In the genomic region with DNA sequence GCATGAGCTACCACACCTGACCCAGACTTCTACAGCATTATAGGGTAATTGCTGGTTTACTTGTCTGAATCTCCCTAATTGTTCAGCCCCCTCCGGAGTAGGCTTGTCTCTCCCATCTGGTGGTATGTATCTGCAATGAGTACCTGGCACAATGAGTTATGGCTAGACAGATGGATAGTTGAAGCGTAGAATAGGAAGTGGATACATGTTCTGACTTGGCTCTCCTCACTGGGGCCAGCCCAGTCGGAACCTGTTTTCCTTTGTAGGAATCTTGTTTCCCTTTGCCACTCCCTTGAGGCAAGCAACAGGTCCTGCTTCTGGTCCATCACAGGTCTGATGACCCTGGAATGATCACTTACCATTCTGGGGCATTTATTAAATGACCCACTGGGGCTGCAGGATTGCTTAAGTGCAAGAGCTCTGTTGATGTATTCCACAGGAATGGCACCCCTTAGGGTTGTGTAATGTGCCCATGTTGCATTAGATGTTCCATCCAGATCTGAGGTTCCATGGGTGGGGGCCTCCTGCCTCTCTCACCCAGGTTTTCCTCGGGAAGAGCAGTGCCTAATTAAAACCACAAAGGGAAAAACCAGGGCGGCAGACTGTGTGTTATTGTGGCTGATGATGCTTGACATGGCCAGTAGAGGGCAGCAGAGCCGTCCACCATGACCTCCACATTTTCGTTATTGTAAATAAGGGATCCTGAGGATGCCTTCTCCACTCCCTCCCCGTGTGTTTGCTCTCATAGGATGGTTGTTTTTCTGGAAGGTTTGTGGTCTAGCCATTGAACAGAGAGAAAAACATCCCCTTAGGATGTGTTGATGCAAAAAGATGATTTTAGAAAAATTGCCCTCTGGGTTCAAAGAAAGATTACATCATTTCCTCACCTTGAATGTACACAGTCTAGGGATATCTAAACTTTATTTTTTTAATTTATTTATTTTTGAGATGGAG, we compare ENCODE assay signal across 2 cellular contexts.
TF ChIP-seq lines count a peak whose summit lies in the region.

No MANE protein-coding gene starts in this region.

TF ChIP-seq in GM23338, 12 proteins besides CTCF, POLR2A, EP300 and RAD21:
- TF ChIP-seq POLR2AphosphoS5 (IDR thresholded peaks at IDR 0.05; ENCODE audit: low read depth): no peak
- TF ChIP-seq CREB1 (CRISPR knock-in tag; IDR thresholded peaks at IDR 0.05; ENCODE audit: low read depth): 0 out of 2 replicates have a peak, but pooled peaks have one; percentile 36
TF ChIP-seq in GM23338: peak in this region for 1.

TF ChIP-seq in HepG2, 621 proteins besides CTCF, POLR2A, EP300 and RAD21 (continues in another document):
- TF ChIP-seq ZNF577 (CRISPR knock-in tag; IDR thresholded peaks at IDR 0.05; ENCODE audit: borderline replicate concordance, low read depth) (no peak), ZSCAN31 (CRISPR knock-in tag; IDR thresholded peaks at IDR 0.05; ENCODE audit: low read depth) (no peak), SNAI1 (CRISPR knock-in tag; IDR thresholded peaks at IDR 0.05; ENCODE audit: borderline replicate concordance) (no peak), FOXA3 (CRISPR knock-in tag; IDR thresholded peaks at IDR 0.05) (peak; percentile 94), ZNF143 (CRISPR knock-in tag; IDR thresholded peaks at IDR 0.05) (no peak), SATB2 (CRISPR knock-in tag; IDR thresholded peaks at IDR 0.05) (no peak), SIN3B (IDR thresholded peaks at IDR 0.05; ENCODE audit: low read length) (no peak), ZNF616 (CRISPR knock-in tag; IDR thresholded peaks at IDR 0.05; ENCODE audit: low read depth) (no peak), MXI1 (IDR thresholded peaks at IDR 0.05; ENCODE audit: borderline replicate concordance, low read depth, low read length) (no peak), NCOR1 (IDR thresholded peaks at IDR 0.05; ENCODE audit: borderline replicate concordance, low read length) (no peak), ZNF20 (CRISPR knock-in tag; IDR thresholded peaks at IDR 0.05) (no peak), MATR3 (CRISPR knock-in tag; IDR thresholded peaks at IDR 0.05) (no peak), TP53 (CRISPR knock-in tag; conservative IDR thresholded peaks at IDR 0.05) (no peak), SMC3 (IDR thresholded peaks at IDR 0.05; ENCODE audit: low read length) (peak; percentile 91), ZNF777 (CRISPR knock-in tag; IDR thresholded peaks at IDR 0.05) (no peak), ZSCAN25 (CRISPR knock-in tag; IDR thresholded peaks at IDR 0.05) (no peak), ZNF674 (CRISPR knock-in tag; IDR thresholded peaks at IDR 0.05; ENCODE audit: low read depth) (no peak), ARID2 (CRISPR knock-in tag; IDR thresholded peaks at IDR 0.05; ENCODE audit: borderline replicate concordance) (no peak), HHEX (CRISPR knock-in tag; IDR thresholded peaks at IDR 0.05) (no peak), YEATS4 (CRISPR knock-in tag; IDR thresholded peaks at IDR 0.05; ENCODE audit: borderline replicate concordance) (no peak), ZNF280B (CRISPR knock-in tag; IDR thresholded peaks at IDR 0.05; ENCODE audit: borderline replicate concordance) (no peak), CHD2 (IDR thresholded peaks at IDR 0.05; ENCODE audit: low read depth, low read length) (no peak), ZEB1 (IDR thresholded peaks at IDR 0.05; ENCODE audit: insufficient replicate concordance, low read depth) (no peak), HES4 (CRISPR knock-in tag; IDR thresholded peaks at IDR 0.05; ENCODE audit: borderline replicate concordance) (no peak), ZNF101 (CRISPR knock-in tag; IDR thresholded peaks at IDR 0.05; ENCODE audit: borderline replicate concordance, low read depth) (no peak), NFIB (CRISPR knock-in tag; IDR thresholded peaks at IDR 0.05; ENCODE audit: borderline replicate concordance) (no peak), MYC (CRISPR knock-in tag; IDR thresholded peaks at IDR 0.05; ENCODE audit: borderline replicate concordance) (no peak), FOXK1 (CRISPR knock-in tag; IDR thresholded peaks at IDR 0.05; ENCODE audit: borderline replicate concordance, low read depth) (peak; percentile 75; the same call in 1 of the 2 replicates), ZNF275 (CRISPR knock-in tag; IDR thresholded peaks at IDR 0.05; ENCODE audit: borderline replicate concordance) (no peak), KLF11 (CRISPR knock-in tag; IDR thresholded peaks at IDR 0.05) (no peak), KLF6 (CRISPR knock-in tag; IDR thresholded peaks at IDR 0.05) (no peak), ZNF124 (CRISPR knock-in tag; IDR thresholded peaks at IDR 0.05) (0 out of 2 replicates have a peak, but pooled peaks have one; percentile 29), FOXO1 (CRISPR knock-in tag; IDR thresholded peaks at IDR 0.05) (peak; percentile 65; the same call in 1 of the 2 replicates), ZKSCAN1 (IDR thresholded peaks at IDR 0.05; ENCODE audit: low read length) (no peak), BRD4 (CRISPR knock-in tag; IDR thresholded peaks at IDR 0.05) (no peak), FOXK2 (IDR thresholded peaks at IDR 0.05) (peak; percentile 58; the same call in 1 of the 2 replicates), NBN (conservative IDR thresholded peaks at IDR 0.05) (no peak), GPN1 (CRISPR knock-in tag; IDR thresholded peaks at IDR 0.05; ENCODE audit: borderline replicate concordance) (no peak), CBX5 (CRISPR knock-in tag; IDR thresholded peaks at IDR 0.05; ENCODE audit: borderline replicate concordance) (0 out of 2 replicates have a peak, but pooled peaks have one; percentile 26), ZGPAT (CRISPR knock-in tag; IDR thresholded peaks at IDR 0.05) (no peak)
- TF ChIP-seq, protein P1, sequence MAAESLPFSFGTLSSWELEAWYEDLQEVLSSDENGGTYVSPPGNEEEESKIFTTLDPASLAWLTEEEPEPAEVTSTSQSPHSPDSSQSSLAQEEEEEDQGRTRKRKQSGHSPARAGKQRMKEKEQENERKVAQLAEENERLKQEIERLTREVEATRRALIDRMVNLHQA (CRISPR knock-in tag; IDR thresholded peaks at IDR 0.05): no peak
- TF ChIP-seq, protein P2, sequence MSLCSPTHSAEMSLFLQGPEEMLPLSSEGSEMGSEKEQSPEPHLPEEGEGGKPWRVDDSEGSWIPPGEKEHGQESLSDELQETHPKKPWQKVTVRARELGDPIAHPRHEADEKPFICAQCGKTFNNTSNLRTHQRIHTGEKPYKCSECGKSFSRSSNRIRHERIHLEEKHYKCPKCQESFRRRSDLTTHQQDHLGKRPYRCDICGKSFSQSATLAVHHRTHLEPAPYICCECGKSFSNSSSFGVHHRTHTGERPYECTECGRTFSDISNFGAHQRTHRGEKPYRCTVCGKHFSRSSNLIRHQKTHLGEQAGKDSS (CRISPR knock-in tag; IDR thresholded peaks at IDR 0.05; ENCODE audit: borderline replicate concordance, low read depth): no peak
- TF ChIP-seq, protein P3, sequence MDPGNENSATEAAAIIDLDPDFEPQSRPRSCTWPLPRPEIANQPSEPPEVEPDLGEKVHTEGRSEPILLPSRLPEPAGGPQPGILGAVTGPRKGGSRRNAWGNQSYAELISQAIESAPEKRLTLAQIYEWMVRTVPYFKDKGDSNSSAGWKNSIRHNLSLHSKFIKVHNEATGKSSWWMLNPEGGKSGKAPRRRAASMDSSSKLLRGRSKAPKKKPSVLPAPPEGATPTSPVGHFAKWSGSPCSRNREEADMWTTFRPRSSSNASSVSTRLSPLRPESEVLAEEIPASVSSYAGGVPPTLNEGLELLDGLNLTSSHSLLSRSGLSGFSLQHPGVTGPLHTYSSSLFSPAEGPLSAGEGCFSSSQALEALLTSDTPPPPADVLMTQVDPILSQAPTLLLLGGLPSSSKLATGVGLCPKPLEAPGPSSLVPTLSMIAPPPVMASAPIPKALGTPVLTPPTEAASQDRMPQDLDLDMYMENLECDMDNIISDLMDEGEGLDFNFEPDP (CRISPR knock-in tag; conservative IDR thresholded peaks at IDR 0.05): no peak
- TF ChIP-seq, protein P4, sequence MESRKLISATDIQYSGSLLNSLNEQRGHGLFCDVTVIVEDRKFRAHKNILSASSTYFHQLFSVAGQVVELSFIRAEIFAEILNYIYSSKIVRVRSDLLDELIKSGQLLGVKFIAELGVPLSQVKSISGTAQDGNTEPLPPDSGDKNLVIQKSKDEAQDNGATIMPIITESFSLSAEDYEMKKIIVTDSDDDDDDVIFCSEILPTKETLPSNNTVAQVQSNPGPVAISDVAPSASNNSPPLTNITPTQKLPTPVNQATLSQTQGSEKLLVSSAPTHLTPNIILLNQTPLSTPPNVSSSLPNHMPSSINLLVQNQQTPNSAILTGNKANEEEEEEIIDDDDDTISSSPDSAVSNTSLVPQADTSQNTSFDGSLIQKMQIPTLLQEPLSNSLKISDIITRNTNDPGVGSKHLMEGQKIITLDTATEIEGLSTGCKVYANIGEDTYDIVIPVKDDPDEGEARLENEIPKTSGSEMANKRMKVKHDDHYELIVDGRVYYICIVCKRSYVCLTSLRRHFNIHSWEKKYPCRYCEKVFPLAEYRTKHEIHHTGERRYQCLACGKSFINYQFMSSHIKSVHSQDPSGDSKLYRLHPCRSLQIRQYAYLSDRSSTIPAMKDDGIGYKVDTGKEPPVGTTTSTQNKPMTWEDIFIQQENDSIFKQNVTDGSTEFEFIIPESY (CRISPR knock-in tag; IDR thresholded peaks at IDR 0.05): no peak
- TF ChIP-seq, protein P5, sequence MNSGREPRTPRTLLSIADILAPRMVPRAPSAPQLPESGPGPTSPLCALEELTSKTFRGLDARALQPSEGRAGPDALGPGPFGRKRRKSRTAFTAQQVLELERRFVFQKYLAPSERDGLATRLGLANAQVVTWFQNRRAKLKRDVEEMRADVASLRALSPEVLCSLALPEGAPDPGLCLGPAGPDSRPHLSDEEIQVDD (CRISPR knock-in tag; IDR thresholded peaks at IDR 0.05; ENCODE audit: borderline replicate concordance): no peak
- TF ChIP-seq, protein P6, sequence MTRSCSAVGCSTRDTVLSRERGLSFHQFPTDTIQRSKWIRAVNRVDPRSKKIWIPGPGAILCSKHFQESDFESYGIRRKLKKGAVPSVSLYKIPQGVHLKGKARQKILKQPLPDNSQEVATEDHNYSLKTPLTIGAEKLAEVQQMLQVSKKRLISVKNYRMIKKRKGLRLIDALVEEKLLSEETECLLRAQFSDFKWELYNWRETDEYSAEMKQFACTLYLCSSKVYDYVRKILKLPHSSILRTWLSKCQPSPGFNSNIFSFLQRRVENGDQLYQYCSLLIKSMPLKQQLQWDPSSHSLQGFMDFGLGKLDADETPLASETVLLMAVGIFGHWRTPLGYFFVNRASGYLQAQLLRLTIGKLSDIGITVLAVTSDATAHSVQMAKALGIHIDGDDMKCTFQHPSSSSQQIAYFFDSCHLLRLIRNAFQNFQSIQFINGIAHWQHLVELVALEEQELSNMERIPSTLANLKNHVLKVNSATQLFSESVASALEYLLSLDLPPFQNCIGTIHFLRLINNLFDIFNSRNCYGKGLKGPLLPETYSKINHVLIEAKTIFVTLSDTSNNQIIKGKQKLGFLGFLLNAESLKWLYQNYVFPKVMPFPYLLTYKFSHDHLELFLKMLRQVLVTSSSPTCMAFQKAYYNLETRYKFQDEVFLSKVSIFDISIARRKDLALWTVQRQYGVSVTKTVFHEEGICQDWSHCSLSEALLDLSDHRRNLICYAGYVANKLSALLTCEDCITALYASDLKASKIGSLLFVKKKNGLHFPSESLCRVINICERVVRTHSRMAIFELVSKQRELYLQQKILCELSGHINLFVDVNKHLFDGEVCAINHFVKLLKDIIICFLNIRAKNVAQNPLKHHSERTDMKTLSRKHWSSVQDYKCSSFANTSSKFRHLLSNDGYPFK (CRISPR knock-in tag; IDR thresholded peaks at IDR 0.05; ENCODE audit: borderline replicate concordance): no peak
